1 cellular context compared by ENCODE assay signal in genomic region chr1:153626929-153627796, GRCh38.
A peak's percentile ranks its signal among the peaks of the same experiment; 100 is the strongest.
TF ChIP-seq lines count a peak whose summit lies in the region.

Gene S100A13 (minus strand): TSS chr1:153627505. CDS start chr1:153626472, 1,033 bp downstream.

TF ChIP-seq in K562, 482 proteins besides CTCF, POLR2A, EP300 and RAD21 (continued from another document and continues in another):
- TF ChIP-seq CHAMP1 (IDR thresholded peaks at IDR 0.05) (no peak), MECOM (CRISPR knock-in tag; IDR thresholded peaks at IDR 0.05) (no peak), E2F3 (CRISPR knock-in tag; IDR thresholded peaks at IDR 0.05) (no peak), PHB2 (IDR thresholded peaks at IDR 0.05; ENCODE audit: low read depth) (no peak), ZKSCAN8 (CRISPR knock-in tag; IDR thresholded peaks at IDR 0.05) (no peak), ZNF277 (CRISPR knock-in tag; IDR thresholded peaks at IDR 0.05; ENCODE audit: borderline replicate concordance) (no peak), TARDBP (IDR thresholded peaks at IDR 0.05) (no peak), E2F4 (CRISPR knock-in tag; IDR thresholded peaks at IDR 0.05; ENCODE audit: low read depth) (no peak), PHF21A (IDR thresholded peaks at IDR 0.05; ENCODE audit: borderline replicate concordance, low read depth) (no peak; the same call in 1 of the 2 replicates), ZNF318 (IDR thresholded peaks at IDR 0.05; ENCODE audit: borderline replicate concordance in 1 of 2, low read depth in 1 of 2) (no peak), MEF2A (IDR thresholded peaks at IDR 0.05; ENCODE audit: control insufficient read depth, low read depth, low read length) (no peak), ZNF217 (CRISPR knock-in tag; IDR thresholded peaks at IDR 0.05) (no peak), STAT5B (CRISPR knock-in tag; IDR thresholded peaks at IDR 0.05) (no peak), PHF20 (IDR thresholded peaks at IDR 0.05; ENCODE audit: partially characterized antibody) (no peak), SUPT5H (IDR thresholded peaks at IDR 0.05) (peak; percentile 88), CGGBP1 (CRISPR knock-in tag; IDR thresholded peaks at IDR 0.05) (no peak), MYC (IDR thresholded peaks at IDR 0.05; ENCODE audit: low read depth, low read length) (no peak), MYC (CRISPR knock-in tag; IDR thresholded peaks at IDR 0.05; ENCODE audit: borderline replicate concordance, low read depth) (0 out of 2 replicates have a peak, but pooled peaks have one; percentile 47), BCL6 (CRISPR knock-in tag; IDR thresholded peaks at IDR 0.05) (no peak), IRF1 (CRISPR knock-in tag; IDR thresholded peaks at IDR 0.05; ENCODE audit: borderline replicate concordance) (no peak), SOX6 (IDR thresholded peaks at IDR 0.05) (peak; percentile 37; the same call in 1 of the 2 replicates), CREM (IDR thresholded peaks at IDR 0.05; ENCODE audit: low read depth) (peak; percentile 11; the same call in 1 of the 2 replicates), SIRT6 (IDR thresholded peaks at IDR 0.05; ENCODE audit: low read depth, low read length) (no peak), HMGXB4 (CRISPR knock-in tag; IDR thresholded peaks at IDR 0.05) (no peak; the same call in 1 of the 2 replicates), ARHGAP35 (IDR thresholded peaks at IDR 0.05; ENCODE audit: partially characterized antibody) (no peak), BRF2 (IDR thresholded peaks at IDR 0.05; ENCODE audit: borderline replicate concordance, insufficient read depth, insufficient read length) (no peak), STAT6 (CRISPR knock-in tag; IDR thresholded peaks at IDR 0.05) (no peak), ZNF764 (CRISPR knock-in tag; IDR thresholded peaks at IDR 0.05; ENCODE audit: low read depth) (no peak), COPS2 (conservative IDR thresholded peaks at IDR 0.05) (no peak), CBFA2T2 (conservative IDR thresholded peaks at IDR 0.05) (no peak), ARID3B (CRISPR knock-in tag; IDR thresholded peaks at IDR 0.05; ENCODE audit: borderline replicate concordance) (no peak), ZSCAN32 (CRISPR knock-in tag; IDR thresholded peaks at IDR 0.05) (0 out of 2 replicates have a peak, but pooled peaks have one; percentile 46), NFIC (IDR thresholded peaks at IDR 0.05) (peak; percentile 96), CREB3 (tag; conservative IDR thresholded peaks at IDR 0.05; ENCODE audit: low read depth) (no peak), OTX1 (CRISPR knock-in tag; IDR thresholded peaks at IDR 0.05) (no peak)
